In genomic region chr15:64894395-64895056, GRCh38 we compare ENCODE assay signal across 8 cellular contexts. TPM values are rescaled to one million over a fixed set of nuclear protein-coding genes. Genes with fewer than 3 reads are reported as not detected.
A peak's percentile ranks its signal among the peaks of the same experiment; 100 is the strongest.
DNase-seq lines count a peak whose midpoint lies in the region; ATAC-seq and TF ChIP-seq lines count a peak whose summit lies in the region.

No MANE protein-coding gene starts in this region.

- TF ChIP-seq POLR2A in heart left ventricle (IDR thresholded peaks at IDR 0.05) = no peak

- H3K9ac ChIP-seq in KMS-11 (peak overlapping the region; percentile 80), skeletal muscle tissue (ENCODE audit: low read depth in 1 of 3, low read length in 3 of 3) (peak overlapping the region; percentile 54 to 80 (median 69))

- DNase-seq in DMS53 (lab: John Stamatoyannopoulos, UW) = peak; percentile 59
- DNase-seq in DMS53 treated with DMSO at 0.1 percent for 48 hours (lab: John Stamatoyannopoulos, UW; ENCODE audit: unreplicated experiment) = no peak
- DNase-seq in activated T-cell treated with anti-CD3 and anti-CD28 coated beads, Interleukin-2, amount 50 U/mL, for 24 hours = peak; percentile 78
- DNase-seq in heart left ventricle = peak in 2 of 5 donors; percentile 48 to 76
- no peak for DNase-seq in SW 1271 (lab: John Stamatoyannopoulos, UW)
- no peak for DNase-seq in NCI-H1436 treated with DMSO at 0.1 percent for 48 hours (lab: John Stamatoyannopoulos, UW)

- H3K4me1 Mint-ChIP-seq in activated T-cell treated with anti-CD3 and anti-CD28 coated beads, Interleukin-2, amount 50 U/mL, for 24 hours (ENCODE audit: low read depth) = peaks cover 61% of the 10 kb centered on the region

- ATAC-seq in heart left ventricle = peak in 1 of 4 donors; percentile 0

- peak overlapping the region; percentile 72 for H2AFZ ChIP-seq in KMS-11 (ENCODE audit: low read depth)

- H3K36me3 ChIP-seq in KMS-11 (ENCODE audit: insufficient read depth) (no peaks in the 10 kb centered on the region), heart left ventricle (no peaks in the 10 kb centered on the region), skeletal muscle tissue (ENCODE audit: control insufficient read depth in 3 of 3, insufficient read depth in 3 of 3, low read length in 3 of 3) (no peaks in the 10 kb centered on the region)

- H3K4me1 ChIP-seq in KMS-11 (ENCODE audit: low read depth, poor library complexity, severe bottlenecking) = peaks cover 53% of the 10 kb centered on the region
- peaks cover 20 to 87% (median 51%) of the 10 kb centered on the region in 12 donors for H3K4me1 ChIP-seq in heart left ventricle
- H3K4me1 ChIP-seq in skeletal muscle tissue (ENCODE audit: control insufficient read depth in 3 of 3, insufficient read depth in 3 of 3, low read length in 3 of 3) = peaks cover 37 to 62% (median 50%) of the 10 kb centered on the region in 3 donors

- TF ChIP-seq CTCF in KMS-11 (conservative IDR thresholded peaks at IDR 0.05; ENCODE audit: low read depth, low read length) = no peak
- no peak for TF ChIP-seq CTCF in heart left ventricle (IDR thresholded peaks at IDR 0.05)

- no peaks in the 10 kb centered on the region for H3K9me3 Mint-ChIP-seq in activated T-cell treated with anti-CD3 and anti-CD28 coated beads, Interleukin-2, amount 50 U/mL, for 24 hours

- peak overlapping the region; percentile 88 for H3K4me3 Mint-ChIP-seq in activated T-cell treated with anti-CD3 and anti-CD28 coated beads, Interleukin-2, amount 50 U/mL, for 24 hours

- no peak overlapping the region for H3K4me3 ChIP-seq in KMS-11 (IDR thresholded peaks at IDR 0.05; ENCODE audit: insufficient read depth, low read depth, low read length)
- peak overlapping the region in 10 of 12 donors; percentile 20 to 52 (median 38) for H3K4me3 ChIP-seq in heart left ventricle
- peak overlapping the region; percentile 40 to 69 (median 60) for H3K4me3 ChIP-seq in skeletal muscle tissue (ENCODE audit: low read length in 3 of 3)

- H3K36me3 Mint-ChIP-seq in activated T-cell treated with anti-CD3 and anti-CD28 coated beads, Interleukin-2, amount 50 U/mL, for 24 hours (ENCODE audit: low read depth) = peaks cover 6% of the 10 kb centered on the region

- no peaks in the 10 kb centered on the region for H3K27me3 Mint-ChIP-seq in activated T-cell treated with anti-CD3 and anti-CD28 coated beads, Interleukin-2, amount 50 U/mL, for 24 hours

- 27 to 60% (median 47%) methylated on average over 13 to 20 of the region's 20 CpGs for WGBS in heart left ventricle, 4 donors

- H3K79me2 ChIP-seq in KMS-11 (ENCODE audit: insufficient read depth, low read depth) = no peaks in the 10 kb centered on the region

- H3K27ac Mint-ChIP-seq in activated T-cell treated with anti-CD3 and anti-CD28 coated beads, Interleukin-2, amount 50 U/mL, for 24 hours = peak overlapping the region; percentile 98

- H3K9me3 ChIP-seq in heart left ventricle (no peaks in the 10 kb centered on the region), skeletal muscle tissue (ENCODE audit: control insufficient read depth in 3 of 3, low read length in 3 of 3) (no peaks in the 10 kb centered on the region)

- H3K27ac ChIP-seq in KMS-11 (peak overlapping the region; percentile 98), heart left ventricle (peak overlapping the region; percentile 68 to 99 (median 88)), skeletal muscle tissue (ENCODE audit: low read depth, low read length) (peak overlapping the region; percentile 71)

- intact Hi-C loops in heart left ventricle (cut with DNase I) = loop anchor here in 9 of 10 donors (2.0 to 5.0 kb wide), 4 partner anchors 47 to 162 kb away; partner anchors contain the start of gene PLEKHO2 (in 8 of the 9)

- no peaks in the 10 kb centered on the region for H4K20me1 ChIP-seq in KMS-11 (ENCODE audit: insufficient read depth)

- H3K27me3 ChIP-seq in KMS-11 (ENCODE audit: insufficient read depth, low read depth) = no peaks in the 10 kb centered on the region
- no peaks in the 10 kb centered on the region for H3K27me3 ChIP-seq in heart left ventricle
- no peaks in the 10 kb centered on the region for H3K27me3 ChIP-seq in skeletal muscle tissue (ENCODE audit: control insufficient read depth in 3 of 3, insufficient read depth in 3 of 3, low read length in 3 of 3)

- H3K4me2 ChIP-seq in KMS-11 = peak overlapping the region; percentile 99

RNA-seq across cellular contexts. Expression of gene ANKDD1A, which starts 17.2 kb away (rescaled TPM):
- total RNA-seq in heart left ventricle (1 to 10 TPM in 5 of 9 donors, under 1 TPM in 4; 0.42 to 3.4 (median 1.1) TPM), skeletal muscle tissue (2.6 TPM)
- polyA plus RNA-seq in heart left ventricle = 1 to 10 TPM in 1 of 2 donors, under 1 TPM in 1; 0.88 to 1.2 TPM

RNA-seq across cellular contexts. Expression of gene PLEKHO2, which starts 52.8 kb away (rescaled TPM):
- total RNA-seq in heart left ventricle (10 to 100 TPM in 3 of 9 donors, 1 to 10 TPM in 6; 7.0 to 50.8 (median 9.2) TPM), skeletal muscle tissue (16.7 TPM)
- polyA plus RNA-seq in heart left ventricle = 10 to 100 TPM in 1 of 2 donors, 1 to 10 TPM in 1; 5.3 to 13.4 TPM

Comparison
In these comparisons a context has a peak if more than half of its experiments do, and no peak if none do; other contexts are left out.
1. DNase-seq: peak in DMS53 (single experiment) and activated T-cell treated with anti-CD3 and anti-CD28 coated beads, Interleukin-2, amount 50 U/mL, for 24 hours (single experiment); none in DMS53 treated with DMSO at 0.1 percent for 48 hours (single experiment), SW 1271 (0 of 2) and NCI-H1436 treated with DMSO at 0.1 percent for 48 hours (single experiment).
2. Peak in every context shown above with its lines, with median percentiles within 50 percentile points of each other: H3K27ac ChIP-seq.